3 cellular contexts compared by ENCODE assay signal in genomic region chr5:166742951-166743350, GRCh38.
DNase-seq lines count a peak whose midpoint lies in the region; TF ChIP-seq lines count a peak whose summit lies in the region.
"Not testable (repeated sequence)": the region's sequence is repeated elsewhere in the genome, so short reads cannot be mapped to it uniquely, and the experiment has no call there.

No MANE protein-coding gene starts in this region.

- DNase-seq in endodermal cell (peak; percentile 76), esophagus muscularis mucosa (ENCODE audit: extremely low spot score) (peak; percentile 37), mesendoderm (peak; percentile 62)

- not testable (repeated sequence) for H3K36me3 ChIP-seq in endodermal cell (ENCODE audit: control insufficient read depth, insufficient read depth, low read length); esophagus muscularis mucosa; mesendoderm (ENCODE audit: control insufficient read depth, insufficient read depth, low read length)

- not testable (repeated sequence) for H3K27me3 Mint-ChIP-seq in endodermal cell (ENCODE audit: insufficient read depth)

- not testable (repeated sequence) for H3K56ac ChIP-seq in mesendoderm (ENCODE audit: low read length)

- not testable (repeated sequence) for H2BK15ac ChIP-seq in mesendoderm (replicated peaks; ENCODE audit: low read depth)

- not testable (repeated sequence) for H3K9me3 ChIP-seq in endodermal cell (ENCODE audit: control insufficient read depth, low read length); esophagus muscularis mucosa

- not testable (repeated sequence) for H2BK5ac ChIP-seq in mesendoderm (ENCODE audit: low read length)

- 28 to 53% methylated on average over 3 to 4 of the region's 4 CpGs for WGBS in endodermal cell (ENCODE audit: insufficient coverage in 1 of 2, insufficient read length in 1 of 2), 2 experiments
- 88% methylated on average over 4 of the region's 4 CpGs for WGBS in esophagus muscularis mucosa
- WGBS in mesendoderm (ENCODE audit: extremely low coverage, insufficient coverage, low lambda C conversion rate): no CpG with 5 or more reads among the region's 4 CpGs

- H2AK5ac ChIP-seq in mesendoderm (ENCODE audit: low read length): not testable (repeated sequence)

- intact Hi-C loops in esophagus muscularis mucosa (cut with DNase I): not testable (repeated sequence)

- H3K36me3 Mint-ChIP-seq in endodermal cell (ENCODE audit: low read depth): not testable (repeated sequence)

- not testable (repeated sequence) for H2BK120ac ChIP-seq in mesendoderm (ENCODE audit: low read depth, low read length)

- not testable (repeated sequence) for H3K4me3 ChIP-seq in endodermal cell (ENCODE audit: low read length); esophagus muscularis mucosa; mesendoderm (ENCODE audit: low read length)

- H3K79me2 ChIP-seq in mesendoderm (ENCODE audit: control insufficient read depth, insufficient read depth, low read length): not testable (repeated sequence)

- H3K27ac ChIP-seq in endodermal cell (ENCODE audit: low read depth, low read length); esophagus muscularis mucosa (replicated peaks in 1 of 4); mesendoderm (ENCODE audit: low read depth, low read length): not testable (repeated sequence)

- H3K23ac ChIP-seq in mesendoderm (ENCODE audit: low read length): not testable (repeated sequence)

- H3K27me3 ChIP-seq in endodermal cell (ENCODE audit: control insufficient read depth, insufficient read depth, low read length, poor library complexity, severe bottlenecking); esophagus muscularis mucosa; mesendoderm (ENCODE audit: insufficient read depth, low read length, poor library complexity): not testable (repeated sequence)

- H3K9ac ChIP-seq in endodermal cell (ENCODE audit: extremely low read depth, low read length, poor library complexity, severe bottlenecking); mesendoderm (ENCODE audit: low read length): not testable (repeated sequence)

- peak overlapping the region; percentile 69 for H3K4me3 Mint-ChIP-seq in endodermal cell

- H3K4me2 ChIP-seq in mesendoderm (ENCODE audit: low read length): not testable (repeated sequence)

- H4K5ac ChIP-seq in mesendoderm (ENCODE audit: low read length): not testable (repeated sequence)

- not testable (repeated sequence) for H3K9me3 Mint-ChIP-seq in endodermal cell

- not testable (repeated sequence) for H3K4me1 ChIP-seq in endodermal cell (ENCODE audit: control insufficient read depth, insufficient read depth, low read length); esophagus muscularis mucosa; mesendoderm (ENCODE audit: control insufficient read depth, low read depth, low read length)

- TF ChIP-seq CTCF in endodermal cell (conservative IDR thresholded peaks at IDR 0.05); esophagus muscularis mucosa (IDR thresholded peaks at IDR 0.05): not testable (repeated sequence)

- TF ChIP-seq POLR2A in esophagus muscularis mucosa (IDR thresholded peaks at IDR 0.05; ENCODE audit: low read depth): not testable (repeated sequence)

- TF ChIP-seq EP300 in esophagus muscularis mucosa (IDR thresholded peaks at IDR 0.05): not testable (repeated sequence)

- H3K27ac Mint-ChIP-seq in endodermal cell: peak overlapping the region; percentile 95

- H3K18ac ChIP-seq in mesendoderm (ENCODE audit: low read length): not testable (repeated sequence)

- H3K4me1 Mint-ChIP-seq in endodermal cell: peaks cover 52% of the 10 kb centered on the region

- H3K4ac ChIP-seq in mesendoderm (ENCODE audit: low read depth, low read length): peak overlapping the region; percentile 36

- not testable (repeated sequence) for H4K8ac ChIP-seq in mesendoderm (ENCODE audit: low read depth, low read length)

- not testable (repeated sequence) for H3K79me1 ChIP-seq in mesendoderm (ENCODE audit: low read length)
